1 cellular context compared by ENCODE assay signal in the genomic region with DNA sequence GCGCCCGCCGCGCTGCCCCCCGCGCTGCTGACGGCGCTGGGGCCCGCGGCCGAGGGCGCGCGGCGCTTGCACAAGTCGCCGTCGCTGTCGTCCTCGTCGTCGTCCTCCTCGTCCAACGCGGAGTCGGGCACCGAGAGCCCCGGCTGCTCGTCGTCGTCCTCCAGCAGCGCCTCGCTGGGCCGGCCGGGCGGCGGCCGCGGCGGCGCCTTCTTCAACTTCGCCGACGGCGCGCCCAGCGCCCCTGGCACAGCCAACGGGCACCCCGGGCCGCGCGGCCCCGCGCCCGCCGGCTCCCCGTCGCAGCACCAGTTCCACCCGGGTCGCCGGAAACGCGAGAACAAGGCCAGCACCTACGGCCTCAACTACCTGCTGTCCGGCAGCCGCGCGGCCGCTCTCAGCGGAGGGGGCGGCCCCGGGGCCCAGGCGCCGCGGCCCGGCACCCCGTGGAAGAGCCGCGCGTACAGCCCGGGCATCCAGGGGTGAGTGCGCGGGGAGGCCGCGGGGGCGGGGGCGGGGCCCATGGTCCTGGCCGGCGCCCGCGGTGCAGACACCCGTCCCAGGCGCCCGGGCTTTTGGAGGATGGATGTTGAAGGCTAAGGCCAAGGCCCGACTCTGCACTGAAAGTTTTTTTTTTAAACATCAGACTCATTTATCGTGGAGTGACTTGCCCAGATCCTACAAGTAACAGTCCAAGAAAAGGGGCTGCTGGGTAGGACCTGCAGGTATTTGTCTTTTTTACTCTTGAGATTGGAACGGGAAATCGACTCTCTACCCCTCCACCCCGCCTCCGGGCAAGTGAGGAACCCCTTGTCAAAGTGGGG.
TF ChIP-seq lines count a peak whose summit lies in the region.

No MANE protein-coding gene starts in this region.

TF ChIP-seq in SK-N-SH, 30 proteins besides CTCF, POLR2A, EP300 and RAD21 (continued from another document):
- TF ChIP-seq, protein P1, sequence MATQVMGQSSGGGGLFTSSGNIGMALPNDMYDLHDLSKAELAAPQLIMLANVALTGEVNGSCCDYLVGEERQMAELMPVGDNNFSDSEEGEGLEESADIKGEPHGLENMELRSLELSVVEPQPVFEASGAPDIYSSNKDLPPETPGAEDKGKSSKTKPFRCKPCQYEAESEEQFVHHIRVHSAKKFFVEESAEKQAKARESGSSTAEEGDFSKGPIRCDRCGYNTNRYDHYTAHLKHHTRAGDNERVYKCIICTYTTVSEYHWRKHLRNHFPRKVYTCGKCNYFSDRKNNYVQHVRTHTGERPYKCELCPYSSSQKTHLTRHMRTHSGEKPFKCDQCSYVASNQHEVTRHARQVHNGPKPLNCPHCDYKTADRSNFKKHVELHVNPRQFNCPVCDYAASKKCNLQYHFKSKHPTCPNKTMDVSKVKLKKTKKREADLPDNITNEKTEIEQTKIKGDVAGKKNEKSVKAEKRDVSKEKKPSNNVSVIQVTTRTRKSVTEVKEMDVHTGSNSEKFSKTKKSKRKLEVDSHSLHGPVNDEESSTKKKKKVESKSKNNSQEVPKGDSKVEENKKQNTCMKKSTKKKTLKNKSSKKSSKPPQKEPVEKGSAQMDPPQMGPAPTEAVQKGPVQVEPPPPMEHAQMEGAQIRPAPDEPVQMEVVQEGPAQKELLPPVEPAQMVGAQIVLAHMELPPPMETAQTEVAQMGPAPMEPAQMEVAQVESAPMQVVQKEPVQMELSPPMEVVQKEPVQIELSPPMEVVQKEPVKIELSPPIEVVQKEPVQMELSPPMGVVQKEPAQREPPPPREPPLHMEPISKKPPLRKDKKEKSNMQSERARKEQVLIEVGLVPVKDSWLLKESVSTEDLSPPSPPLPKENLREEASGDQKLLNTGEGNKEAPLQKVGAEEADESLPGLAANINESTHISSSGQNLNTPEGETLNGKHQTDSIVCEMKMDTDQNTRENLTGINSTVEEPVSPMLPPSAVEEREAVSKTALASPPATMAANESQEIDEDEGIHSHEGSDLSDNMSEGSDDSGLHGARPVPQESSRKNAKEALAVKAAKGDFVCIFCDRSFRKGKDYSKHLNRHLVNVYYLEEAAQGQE (IDR thresholded peaks at IDR 0.05; ENCODE audit: low read depth, low read length), result no peak
- TF ChIP-seq POLR2AphosphoS5 (IDR thresholded peaks at IDR 0.05; ENCODE audit: low read depth, low read length) (no peak), RXRA (IDR thresholded peaks at IDR 0.05; ENCODE audit: borderline replicate concordance, low read depth) (no peak), JUND (IDR thresholded peaks at IDR 0.05) (no peak)
- TF ChIP-seq, protein P2, sequence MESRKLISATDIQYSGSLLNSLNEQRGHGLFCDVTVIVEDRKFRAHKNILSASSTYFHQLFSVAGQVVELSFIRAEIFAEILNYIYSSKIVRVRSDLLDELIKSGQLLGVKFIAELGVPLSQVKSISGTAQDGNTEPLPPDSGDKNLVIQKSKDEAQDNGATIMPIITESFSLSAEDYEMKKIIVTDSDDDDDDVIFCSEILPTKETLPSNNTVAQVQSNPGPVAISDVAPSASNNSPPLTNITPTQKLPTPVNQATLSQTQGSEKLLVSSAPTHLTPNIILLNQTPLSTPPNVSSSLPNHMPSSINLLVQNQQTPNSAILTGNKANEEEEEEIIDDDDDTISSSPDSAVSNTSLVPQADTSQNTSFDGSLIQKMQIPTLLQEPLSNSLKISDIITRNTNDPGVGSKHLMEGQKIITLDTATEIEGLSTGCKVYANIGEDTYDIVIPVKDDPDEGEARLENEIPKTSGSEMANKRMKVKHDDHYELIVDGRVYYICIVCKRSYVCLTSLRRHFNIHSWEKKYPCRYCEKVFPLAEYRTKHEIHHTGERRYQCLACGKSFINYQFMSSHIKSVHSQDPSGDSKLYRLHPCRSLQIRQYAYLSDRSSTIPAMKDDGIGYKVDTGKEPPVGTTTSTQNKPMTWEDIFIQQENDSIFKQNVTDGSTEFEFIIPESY (IDR thresholded peaks at IDR 0.05; ENCODE audit: borderline replicate concordance, low read depth), result no peak
- TF ChIP-seq, protein P3, sequence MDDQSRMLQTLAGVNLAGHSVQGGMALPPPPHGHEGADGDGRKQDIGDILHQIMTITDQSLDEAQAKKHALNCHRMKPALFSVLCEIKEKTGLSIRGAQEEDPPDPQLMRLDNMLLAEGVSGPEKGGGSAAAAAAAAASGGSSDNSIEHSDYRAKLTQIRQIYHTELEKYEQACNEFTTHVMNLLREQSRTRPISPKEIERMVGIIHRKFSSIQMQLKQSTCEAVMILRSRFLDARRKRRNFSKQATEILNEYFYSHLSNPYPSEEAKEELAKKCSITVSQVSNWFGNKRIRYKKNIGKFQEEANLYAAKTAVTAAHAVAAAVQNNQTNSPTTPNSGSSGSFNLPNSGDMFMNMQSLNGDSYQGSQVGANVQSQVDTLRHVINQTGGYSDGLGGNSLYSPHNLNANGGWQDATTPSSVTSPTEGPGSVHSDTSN (IDR thresholded peaks at IDR 0.05), result no peak
